Comparison of ENCODE assay signal across 11 cellular contexts in the genomic region with DNA sequence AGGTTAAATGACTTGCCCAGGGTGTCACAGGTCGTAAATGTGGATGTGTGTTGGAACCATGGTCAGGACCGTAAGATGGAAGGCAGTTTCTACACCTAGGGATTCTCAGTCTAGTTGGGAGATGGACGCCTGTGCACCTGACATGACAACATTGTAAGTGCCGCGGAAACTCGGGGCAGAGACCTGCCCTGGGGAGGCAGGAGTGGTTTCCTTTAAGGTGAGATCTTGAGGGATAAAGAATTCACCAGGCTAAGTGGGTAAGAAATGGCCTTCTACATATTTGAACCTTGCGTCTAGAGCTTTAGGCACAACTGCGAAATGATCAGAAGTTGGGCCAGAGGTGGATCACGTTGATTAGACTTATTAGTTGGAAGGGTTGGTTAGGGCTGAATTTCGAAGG. TPM values are rescaled to one million over a fixed set of nuclear protein-coding genes. Genes with fewer than 3 reads are reported as not detected.
A peak's percentile ranks its signal among the peaks of the same experiment; 100 is the strongest.
DNase-seq lines count a peak whose midpoint lies in the region; ATAC-seq and TF ChIP-seq lines count a peak whose summit lies in the region.
"Had no signal": no experiment of that assay in that cellular context is flagged by ENCODE, and none has a peak within 500 bp of the region (broad histone marks: within the 10 kb centered on the region; RNA-seq: fewer than 3 reads in every experiment).

No MANE protein-coding gene starts in this region.

- H3K27ac Mint-ChIP-seq in T-helper 17 cell = peak overlapping the region; percentile 56
- peak overlapping the region; percentile 85 for H3K27ac Mint-ChIP-seq in stimulated activated naive B cell treated with anti-CD40 and anti-IgM and Interleukin-4, amounts not matched to agents 10 μg/mL and 1 μg/mL and 100 μg/mL, for 72 hours

- no peaks in the 10 kb centered on the region for H3K36me3 ChIP-seq in left lung

- no peak for TF ChIP-seq CTCF in left lung (IDR thresholded peaks at IDR 0.05)

- peaks cover 72% of the 10 kb centered on the region for H3K4me1 Mint-ChIP-seq in activated T-cell treated with anti-CD3 and anti-CD28 coated beads, Interleukin-2, amount 50 U/mL, for 4 hours (ENCODE audit: low read depth)
- H3K4me1 Mint-ChIP-seq in T-helper 17 cell = peaks cover 61% of the 10 kb centered on the region
- H3K4me1 Mint-ChIP-seq in stimulated activated naive B cell treated with anti-CD40 and anti-IgM and Interleukin-4, amounts not matched to agents 10 μg/mL and 1 μg/mL and 100 μg/mL, for 72 hours = peaks cover 66 to 87% of the 10 kb centered on the region in 2 donors

- H3K27me3 ChIP-seq in left lung = no peaks in the 10 kb centered on the region

- no peaks in the 10 kb centered on the region for H3K9me3 ChIP-seq in T-helper 17 cell (ENCODE audit: control insufficient read depth, low read length, poor library complexity, severe bottlenecking)
- H3K9me3 ChIP-seq in left lung = no peaks in the 10 kb centered on the region

- peak overlapping the region; percentile 40 to 65 for H3K4me3 ChIP-seq in left lung

- H3K4me3 Mint-ChIP-seq in activated T-cell treated with anti-CD3 and anti-CD28 coated beads, Interleukin-2, amount 50 U/mL, for 4 hours = peak overlapping the region; percentile 87
- H3K4me3 Mint-ChIP-seq in T-helper 17 cell = peak overlapping the region; percentile 91
- peak overlapping the region; percentile 88 to 90 for H3K4me3 Mint-ChIP-seq in stimulated activated naive B cell treated with anti-CD40 and anti-IgM and Interleukin-4, amounts not matched to agents 10 μg/mL and 1 μg/mL and 100 μg/mL, for 72 hours

- peak overlapping the region in 1 of 2 donors; percentile 68 for H3K27ac ChIP-seq in left lung

- no peak for ATAC-seq in activated T-cell treated with anti-CD3 and anti-CD28 coated beads, Interleukin-2, amount 50 U/mL, for 4 hours
- ATAC-seq in T-helper 17 cell (no peak), left lung (no peak), HG03039 (IDR thresholded peaks at IDR 0.05; ENCODE audit: unreplicated experiment) (no peak), HG03354 (IDR thresholded peaks at IDR 0.05; ENCODE audit: poor library complexity, severe bottlenecking, unreplicated experiment) (no peak)
- ATAC-seq in stimulated activated naive B cell treated with anti-CD40 and anti-IgM and Interleukin-4, amounts not matched to agents 10 μg/mL and 1 μg/mL and 100 μg/mL, for 72 hours (replicated peaks) = no peak

- peaks cover 13 to 66% of the 10 kb centered on the region in 2 donors for H3K4me1 ChIP-seq in left lung

- intact Hi-C loops in left lung (cut with DNase I) = no loop called here

- no peak for DNase-seq in activated T-cell treated with anti-CD3 and anti-CD28 coated beads, Interleukin-2, amount 50 U/mL, for 4 hours
- DNase-seq in activated T-cell treated with anti-CD3 and anti-CD28 coated beads for 4 hours (no peak), T-helper 17 cell (no peak), left lung (no peak), SIG-M5 (lab: John Stamatoyannopoulos, UW) (no peak)
- no peak for DNase-seq in stimulated activated naive B cell treated with anti-CD40 and anti-IgM and Interleukin-4, amounts not matched to agents 10 μg/mL and 1 μg/mL and 100 μg/mL, for 72 hours
- DNase-seq: AML-193 had no signal

- no peaks in the 10 kb centered on the region for H3K27me3 Mint-ChIP-seq in activated T-cell treated with anti-CD3 and anti-CD28 coated beads, Interleukin-2, amount 50 U/mL, for 4 hours (ENCODE audit: low read depth)
- H3K27me3 Mint-ChIP-seq in T-helper 17 cell = no peaks in the 10 kb centered on the region
- H3K27me3 Mint-ChIP-seq in stimulated activated naive B cell treated with anti-CD40 and anti-IgM and Interleukin-4, amounts not matched to agents 10 μg/mL and 1 μg/mL and 100 μg/mL, for 72 hours = no peaks in the 10 kb centered on the region

- no peaks in the 10 kb centered on the region for H3K9me3 Mint-ChIP-seq in activated T-cell treated with anti-CD3 and anti-CD28 coated beads, Interleukin-2, amount 50 U/mL, for 4 hours
- no peaks in the 10 kb centered on the region for H3K9me3 Mint-ChIP-seq in stimulated activated naive B cell treated with anti-CD40 and anti-IgM and Interleukin-4, amounts not matched to agents 10 μg/mL and 1 μg/mL and 100 μg/mL, for 72 hours

- peaks cover 14% of the 10 kb centered on the region for H3K36me3 Mint-ChIP-seq in activated T-cell treated with anti-CD3 and anti-CD28 coated beads, Interleukin-2, amount 50 U/mL, for 4 hours (ENCODE audit: insufficient read depth)
- peaks cover 13% of the 10 kb centered on the region for H3K36me3 Mint-ChIP-seq in T-helper 17 cell (ENCODE audit: low read depth)
- peaks cover 32 to 63% of the 10 kb centered on the region in 2 donors for H3K36me3 Mint-ChIP-seq in stimulated activated naive B cell treated with anti-CD40 and anti-IgM and Interleukin-4, amounts not matched to agents 10 μg/mL and 1 μg/mL and 100 μg/mL, for 72 hours

RNA-seq across cellular contexts. Expression of a gene that starts 1.6 kb away (rescaled TPM):
- 10 to 100 TPM; 38.8 to 44.9 (median 39.3) TPM for total RNA-seq in activated T-cell treated with anti-CD3 and anti-CD28 coated beads, Interleukin-2, amount 50 U/mL, for 4 hours
- total RNA-seq in T-helper 17 cell (100 to 1,000 TPM; 148 to 170 TPM), left lung (10 to 100 TPM; 87.7 to 98.0 TPM)

RNA-seq across cellular contexts. Expression of a gene that starts 48.3 kb away (rescaled TPM):
- total RNA-seq in activated T-cell treated with anti-CD3 and anti-CD28 coated beads, Interleukin-2, amount 50 U/mL, for 4 hours = not detected
- total RNA-seq in T-helper 17 cell (under 1 TPM; 0.10 to 0.25 TPM), left lung (not detected)
- total RNA-seq: NCI-H460, renal cortical epithelial cell had no signal
